ENCODE assay signal across 8 cellular contexts in genomic region chrX:45515262-45516215, GRCh38.
DNase-seq lines count a peak whose midpoint lies in the region; ATAC-seq, FAIRE-seq and TF ChIP-seq lines count a peak whose summit lies in the region.

No MANE protein-coding gene starts in this region.

- peak; percentile 80 for FAIRE-seq in A204.1 (lab: Jason Lieb, UNC)

- intact Hi-C loops in posterior cingulate gyrus (cut with DNase I) = loop anchor here (10.0 kb wide), 1 partner anchor 889 kb away; no protein-coding TSS in a partner anchor

- H3K27ac ChIP-seq in foreskin keratinocyte = peak overlapping the region; percentile 81

- TF ChIP-seq CTCF in GM12874 (IDR thresholded peaks at IDR 0.05; ENCODE audit: insufficient read depth, low read depth, low read length) (peak; percentile 35; the same call in 1 of the 2 replicates), foreskin keratinocyte (conservative IDR thresholded peaks at IDR 0.05) (peak; percentile 76)

- peaks cover 13% of the 10 kb centered on the region for H3K4me1 ChIP-seq in foreskin keratinocyte

- peak; percentile 71 for DNase-seq in NOMO-1 treated with dmso at 0.1 percent for 144 hours (lab: John Stamatoyannopoulos, UW; ENCODE audit: unreplicated experiment)
- DNase-seq in activated effector memory CD4-positive, alpha-beta T cell treated with Interleukin-2 at 50 U/mL for 16 hours = peak; percentile 1
- DNase-seq in foreskin keratinocyte = peak; percentile 87 to 92
- peak in 9 of 10 donors; percentile 14 to 87 (median 38) for DNase-seq in posterior cingulate gyrus
- DNase-seq in NCI-H2107 treated with DMSO at 0.1 percent for 48 hours (lab: John Stamatoyannopoulos, UW; ENCODE audit: unreplicated experiment) = no peak

- no peaks in the 10 kb centered on the region for H3K27me3 ChIP-seq in foreskin keratinocyte

- ATAC-seq in foreskin keratinocyte = peak; percentile 94
- ATAC-seq in GM19467 (IDR thresholded peaks at IDR 0.05; ENCODE audit: unreplicated experiment) = no peak
